1 cellular context compared by ENCODE assay signal in the genomic region with DNA sequence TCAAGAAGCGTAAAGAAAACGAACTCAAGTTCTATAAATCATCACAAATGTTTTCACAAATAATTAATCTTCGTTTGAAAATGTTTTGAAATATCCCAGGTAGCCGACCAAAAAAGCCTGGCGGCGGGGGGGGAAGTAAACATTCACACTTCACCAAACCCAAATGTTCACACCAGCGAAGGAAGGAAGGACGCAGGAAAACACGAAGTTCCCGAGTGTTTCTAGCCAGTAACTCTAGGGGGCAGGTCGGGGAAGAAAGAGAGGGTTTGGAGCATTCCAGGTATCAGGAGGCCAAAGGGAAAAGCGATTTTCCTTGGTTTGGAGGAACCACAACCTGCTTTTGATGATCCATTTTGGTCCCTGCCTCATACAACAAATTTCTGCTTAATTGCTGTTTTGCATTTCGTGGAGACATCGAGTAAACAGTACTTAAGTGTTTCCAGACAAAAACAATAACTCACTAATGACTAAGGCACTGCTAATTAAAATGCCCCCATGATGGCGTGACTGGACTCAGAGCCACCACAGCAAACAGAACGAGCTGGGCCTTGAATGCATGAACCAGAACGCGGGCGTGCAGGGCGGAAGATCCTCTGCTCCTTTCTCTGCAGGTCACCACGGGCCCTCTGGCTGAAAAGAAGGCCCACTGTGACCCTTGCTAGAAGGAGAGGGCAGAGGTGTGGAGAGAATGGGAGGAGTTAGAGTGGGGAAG.
TF ChIP-seq lines count a peak whose summit lies in the region.

No MANE protein-coding gene starts in this region.

TF ChIP-seq in GM12878, 131 proteins besides CTCF, POLR2A, EP300 and RAD21:
- TF ChIP-seq ZNF207 (IDR thresholded peaks at IDR 0.05; ENCODE audit: borderline replicate concordance) = no peak
- TF ChIP-seq ZZZ3 (IDR thresholded peaks at IDR 0.05; ENCODE audit: control insufficient read depth, insufficient read length, low read depth) = no peak
- TF ChIP-seq, protein P1, sequence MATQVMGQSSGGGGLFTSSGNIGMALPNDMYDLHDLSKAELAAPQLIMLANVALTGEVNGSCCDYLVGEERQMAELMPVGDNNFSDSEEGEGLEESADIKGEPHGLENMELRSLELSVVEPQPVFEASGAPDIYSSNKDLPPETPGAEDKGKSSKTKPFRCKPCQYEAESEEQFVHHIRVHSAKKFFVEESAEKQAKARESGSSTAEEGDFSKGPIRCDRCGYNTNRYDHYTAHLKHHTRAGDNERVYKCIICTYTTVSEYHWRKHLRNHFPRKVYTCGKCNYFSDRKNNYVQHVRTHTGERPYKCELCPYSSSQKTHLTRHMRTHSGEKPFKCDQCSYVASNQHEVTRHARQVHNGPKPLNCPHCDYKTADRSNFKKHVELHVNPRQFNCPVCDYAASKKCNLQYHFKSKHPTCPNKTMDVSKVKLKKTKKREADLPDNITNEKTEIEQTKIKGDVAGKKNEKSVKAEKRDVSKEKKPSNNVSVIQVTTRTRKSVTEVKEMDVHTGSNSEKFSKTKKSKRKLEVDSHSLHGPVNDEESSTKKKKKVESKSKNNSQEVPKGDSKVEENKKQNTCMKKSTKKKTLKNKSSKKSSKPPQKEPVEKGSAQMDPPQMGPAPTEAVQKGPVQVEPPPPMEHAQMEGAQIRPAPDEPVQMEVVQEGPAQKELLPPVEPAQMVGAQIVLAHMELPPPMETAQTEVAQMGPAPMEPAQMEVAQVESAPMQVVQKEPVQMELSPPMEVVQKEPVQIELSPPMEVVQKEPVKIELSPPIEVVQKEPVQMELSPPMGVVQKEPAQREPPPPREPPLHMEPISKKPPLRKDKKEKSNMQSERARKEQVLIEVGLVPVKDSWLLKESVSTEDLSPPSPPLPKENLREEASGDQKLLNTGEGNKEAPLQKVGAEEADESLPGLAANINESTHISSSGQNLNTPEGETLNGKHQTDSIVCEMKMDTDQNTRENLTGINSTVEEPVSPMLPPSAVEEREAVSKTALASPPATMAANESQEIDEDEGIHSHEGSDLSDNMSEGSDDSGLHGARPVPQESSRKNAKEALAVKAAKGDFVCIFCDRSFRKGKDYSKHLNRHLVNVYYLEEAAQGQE (IDR thresholded peaks at IDR 0.05; ENCODE audit: low read depth, low read length) = no peak
- TF ChIP-seq IRF4 (IDR thresholded peaks at IDR 0.05; ENCODE audit: low read depth, low read length) = no peak
- TF ChIP-seq E2F8 (IDR thresholded peaks at IDR 0.05; ENCODE audit: low read depth, partially characterized antibody) = no peak
- no peak for TF ChIP-seq MTA2 (IDR thresholded peaks at IDR 0.05; ENCODE audit: low read depth)
- no peak for TF ChIP-seq SPI1 (IDR thresholded peaks at IDR 0.05; ENCODE audit: borderline replicate concordance, insufficient read depth, low read depth, low read length)
